7 cellular contexts compared by ENCODE assay signal in the genomic region with DNA sequence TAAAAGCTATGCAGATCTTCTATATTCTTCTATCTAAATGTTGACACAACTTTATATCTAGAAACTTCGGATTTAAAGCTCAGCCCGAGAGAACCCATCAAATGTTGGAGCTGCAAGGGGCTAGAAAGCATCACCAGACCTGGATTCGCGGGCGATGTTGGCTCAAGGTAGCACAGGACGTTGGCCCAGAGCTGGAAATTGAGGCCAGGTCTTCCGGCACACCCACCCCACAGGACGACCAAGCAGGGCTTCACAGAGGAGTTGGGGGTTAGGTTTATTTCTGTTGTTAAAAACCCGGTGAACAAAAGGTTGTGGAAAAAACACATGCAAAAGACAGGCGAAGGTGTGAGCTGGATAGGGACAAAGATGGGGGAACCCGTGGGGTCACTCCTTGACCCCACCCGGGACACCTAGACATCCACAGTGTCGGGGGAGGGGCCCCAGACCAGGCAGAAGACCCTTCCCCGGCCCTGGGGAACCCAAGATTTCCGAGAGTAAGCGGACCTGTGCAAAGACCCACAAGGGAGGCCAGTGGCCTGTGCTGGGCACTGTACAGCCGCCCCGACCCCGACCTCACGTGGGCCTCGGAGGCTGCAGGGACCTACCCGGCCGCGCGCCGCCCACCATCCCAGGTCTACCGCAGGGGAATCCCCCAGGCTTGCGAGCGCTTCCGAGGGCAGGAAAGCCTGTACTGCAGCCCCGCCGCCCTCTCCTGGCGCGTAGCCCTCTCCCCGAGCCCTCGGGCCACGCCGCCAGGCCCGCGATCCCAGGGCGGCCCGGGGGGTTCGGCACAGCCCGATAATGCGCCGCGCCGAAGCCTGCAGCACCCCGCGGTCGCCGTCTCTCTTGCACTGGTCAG. TPM values are rescaled to one million over a fixed set of nuclear protein-coding genes. Genes with fewer than 3 reads are reported as not detected.
DNase-seq lines count a peak whose midpoint lies in the region; ATAC-seq and TF ChIP-seq lines count a peak whose summit lies in the region.

No MANE protein-coding gene starts in this region.

- no peak for TF ChIP-seq POLR2A in right lobe of liver (IDR thresholded peaks at IDR 0.05)

- intact Hi-C loops in right lobe of liver (cut with DNase I) = no loop called here

- H3K9me3 ChIP-seq in right lobe of liver = no peaks in the 10 kb centered on the region

- H3K27me3 ChIP-seq in right lobe of liver = no peaks in the 10 kb centered on the region

- WGBS in right lobe of liver (ENCODE audit: insufficient coverage, low coverage, low lambda C conversion rate, missing lambda C conversion rate) = 21% methylated on average over 27 of the region's 52 CpGs

- no peaks in the 10 kb centered on the region for H3K36me3 ChIP-seq in right lobe of liver

- H3K27ac ChIP-seq in caudate nucleus (ENCODE audit: low read depth, low read length) (peak overlapping the region; percentile 96), right lobe of liver (peak overlapping the region; percentile 57 to 66 (median 62))

- H3K4me3 ChIP-seq in right lobe of liver = peak overlapping the region; percentile 82 to 92 (median 89)

- peak; percentile 18 for ATAC-seq in GM18867 (IDR thresholded peaks at IDR 0.05; ENCODE audit: unreplicated experiment)
- peak; percentile 16 for ATAC-seq in HG02973 (IDR thresholded peaks at IDR 0.05; ENCODE audit: unreplicated experiment)
- ATAC-seq in right lobe of liver = peak; percentile 21 to 34 (median 22)

- DNase-seq in T-helper 22 cell (ENCODE audit: low read depth) (peak; percentile 54), caudate nucleus (lab: John Stamatoyannopoulos, UW) (peak in 12 of 61 donors; percentile 38 to 71 (median 50)), right lobe of liver (peak; percentile 62 to 72 (median 70)), NCI-H2107 (lab: John Stamatoyannopoulos, UW) (no peak)
- DNase-seq in stimulated activated CD8-positive, alpha-beta memory T cell treated with anti-CD3 and anti-CD28 coated beads, Interleukin-12 subunit alpha, Interleukin-12 subunit beta, amount 100 ng/mL, for 24 hours (ENCODE audit: extremely low read depth) = peak; percentile 52

- no peak for TF ChIP-seq CTCF in right lobe of liver (IDR thresholded peaks at IDR 0.05)

- peaks cover 0 to 9% (median 4%) of the 10 kb centered on the region in 4 donors for H3K4me1 ChIP-seq in right lobe of liver

RNA-seq across cellular contexts. Expression of a gene that starts 1.8 kb away (rescaled TPM):
- 1 to 10 TPM; 3.9 to 7.4 (median 6.4) TPM for total RNA-seq in right lobe of liver

RNA-seq across cellular contexts. Expression of a gene that starts 16.9 kb away (rescaled TPM):
- total RNA-seq in right lobe of liver = 10 to 100 TPM; 29.1 to 62.7 (median 50.0) TPM

RNA-seq across cellular contexts. Expression of a gene that starts 21.8 kb away (rescaled TPM):
- total RNA-seq in right lobe of liver = 100 to 1,000 TPM; 144 to 182 (median 161) TPM

RNA-seq across cellular contexts. Expression of a gene that starts 28.8 kb away (rescaled TPM):
- total RNA-seq in right lobe of liver = 10 to 100 TPM in 5 of 6 experiments, 1 to 10 TPM in 1; 7.2 to 26.1 (median 21.0) TPM

RNA-seq across cellular contexts. Expression of a gene that starts 36.9 kb away (rescaled TPM):
- total RNA-seq in right lobe of liver = 100 to 1,000 TPM; 101 to 283 (median 206) TPM
